ENCODE assay signal across 6 cellular contexts in the genomic region with DNA sequence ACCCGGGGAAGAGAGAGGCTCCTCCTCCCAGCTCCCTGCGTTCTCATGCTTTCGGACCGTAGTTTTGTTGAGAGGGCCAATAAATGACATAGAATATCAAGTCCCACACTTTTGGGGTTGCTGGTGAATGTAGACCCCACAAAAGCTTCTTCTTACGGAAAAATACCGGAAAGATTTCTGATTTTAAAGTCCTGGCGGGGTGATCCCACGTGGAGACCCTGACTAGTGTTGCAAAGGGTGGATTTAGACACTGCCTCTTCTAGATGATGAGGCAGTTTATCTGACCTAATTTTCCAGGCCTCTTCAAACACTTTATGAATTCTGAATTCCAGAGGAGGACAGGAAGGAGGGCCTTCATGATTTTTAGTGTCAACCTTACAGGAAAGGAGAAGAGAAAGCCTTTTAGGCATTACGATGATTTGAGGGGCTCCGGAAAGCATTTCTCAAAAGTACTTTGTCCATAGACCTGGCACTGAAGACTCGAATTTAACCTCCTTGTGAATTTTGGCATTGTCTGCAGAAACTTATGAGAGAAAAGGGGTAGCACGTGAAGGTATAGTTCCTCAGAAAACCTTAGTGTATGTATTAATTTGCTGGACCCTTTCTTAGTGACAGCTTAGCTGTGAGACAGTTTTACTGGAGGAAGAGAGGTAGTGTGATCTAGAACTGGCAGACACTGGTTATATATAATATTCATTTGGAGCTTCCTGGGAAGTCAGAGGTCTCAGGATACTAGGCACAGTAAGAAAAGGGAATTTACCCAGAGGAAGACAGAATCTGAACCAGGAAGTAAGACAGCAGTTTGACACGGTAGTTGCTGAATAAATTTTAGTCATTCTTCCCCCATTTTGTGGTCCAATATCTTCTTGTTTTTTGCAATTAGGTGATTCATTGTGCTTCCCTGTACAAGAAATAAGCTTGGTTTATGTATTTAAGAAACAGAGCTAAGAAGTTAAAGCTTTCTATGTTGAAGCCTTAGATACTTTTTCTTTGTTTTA. TPM values are rescaled to one million over a fixed set of nuclear protein-coding genes. Genes with fewer than 3 reads are reported as not detected.
DNase-seq lines count a peak whose midpoint lies in the region; ATAC-seq and TF ChIP-seq lines count a peak whose summit lies in the region.

No MANE protein-coding gene starts in this region.

- H3K9me3 Mint-ChIP-seq in IgD-negative memory B cell: peaks cover 0 to 2% (median 0%) of the 10 kb centered on the region in 3 donors
- no peaks in the 10 kb centered on the region for H3K9me3 Mint-ChIP-seq in osteocyte (ENCODE audit: unreplicated experiment)

- H3K36me3 Mint-ChIP-seq in IgD-negative memory B cell: peaks cover 1% of the 10 kb centered on the region
- H3K36me3 Mint-ChIP-seq in osteocyte (ENCODE audit: unreplicated experiment): peaks cover 9% of the 10 kb centered on the region

- peak overlapping the region; percentile 98 for H3K27ac ChIP-seq in caudate nucleus (ENCODE audit: low read depth, low read length)

- TF ChIP-seq CTCF in osteocyte (IDR thresholded peaks at IDR 0.05): no peak

- H3K4me3 Mint-ChIP-seq in IgD-negative memory B cell (peak overlapping the region; percentile 92 to 97 (median 94)), osteocyte (ENCODE audit: unreplicated experiment) (peak overlapping the region; percentile 95)

- peak overlapping the region; percentile 93 to 98 (median 97) for H3K27ac Mint-ChIP-seq in IgD-negative memory B cell
- H3K27ac Mint-ChIP-seq in osteocyte (ENCODE audit: unreplicated experiment): peak overlapping the region; percentile 97

- ATAC-seq in GM19043 (IDR thresholded peaks at IDR 0.05; ENCODE audit: low read depth, unreplicated experiment) (peak; percentile 47), HG03175 (IDR thresholded peaks at IDR 0.05; ENCODE audit: unreplicated experiment) (no peak)

- H3K27me3 Mint-ChIP-seq in IgD-negative memory B cell (no peaks in the 10 kb centered on the region), osteocyte (ENCODE audit: unreplicated experiment) (no peaks in the 10 kb centered on the region)

- DNase-seq in caudate nucleus (lab: John Stamatoyannopoulos, UW): no peak
- no peak for DNase-seq in osteocyte (ENCODE audit: extremely low spot score, unreplicated experiment)
- no peak for DNase-seq in DMS114 treated with DMSO at 0.1 percent for 48 hours (lab: John Stamatoyannopoulos, UW; ENCODE audit: unreplicated experiment)

- H3K4me1 Mint-ChIP-seq in IgD-negative memory B cell (peaks cover 21 to 31% (median 30%) of the 10 kb centered on the region in 3 donors), osteocyte (ENCODE audit: unreplicated experiment) (peaks cover 27% of the 10 kb centered on the region)

RNA-seq across cellular contexts. Expression of gene TMEM167B, which starts 0.9 kb away (rescaled TPM):
- 34.8 TPM for polyA plus RNA-seq in IgD-negative memory B cell
- total RNA-seq in osteocyte: 35.8 and 41.7 TPM in 2 replicates

RNA-seq across cellular contexts. Expression of gene TAF13, which starts 15.7 kb away (rescaled TPM):
- 2.7 TPM for polyA plus RNA-seq in IgD-negative memory B cell
- 39.8 and 42.3 TPM in 2 replicates for total RNA-seq in osteocyte

RNA-seq across cellular contexts. Expression of gene ELAPOR1, which starts 22.4 kb away (rescaled TPM):
- 1.0 TPM for polyA plus RNA-seq in IgD-negative memory B cell
- total RNA-seq in osteocyte: 0.31 and 0.83 TPM in 2 replicates

RNA-seq across cellular contexts. Expression of gene WDR47, which starts 49.6 kb away (rescaled TPM):
- 3.7 TPM for polyA plus RNA-seq in IgD-negative memory B cell
- total RNA-seq in osteocyte: 25.2 and 25.7 TPM in 2 replicates
